Comparison of ENCODE assay signal across 1 cellular context in genomic region chr19:35509861-35510625, GRCh38.
TF ChIP-seq lines count a peak whose summit lies in the region.

No MANE protein-coding gene starts in this region.

TF ChIP-seq in H1, 55 proteins besides CTCF, POLR2A, EP300 and RAD21:
- TF ChIP-seq ATF2 (IDR thresholded peaks at IDR 0.05; ENCODE audit: low read length) (no peak), TAF7 (optimal IDR thresholded peaks at IDR 0.05; ENCODE audit: borderline replicate concordance, low read depth, low read length) (peak; percentile 82), CHD7 (IDR thresholded peaks at IDR 0.05; ENCODE audit: insufficient replicate concordance, low read length) (no peak), BACH1 (IDR thresholded peaks at IDR 0.05; ENCODE audit: low read length) (0 out of 2 replicates have a peak, but pooled peaks have one; percentile 24), YY1 (IDR thresholded peaks at IDR 0.05; ENCODE audit: low read depth, low read length) (peak; percentile 90), E2F6 (IDR thresholded peaks at IDR 0.05) (no peak), SAP30 (IDR thresholded peaks at IDR 0.05; ENCODE audit: insufficient read depth, insufficient replicate concordance, low read length) (no peak), TEAD4 (IDR thresholded peaks at IDR 0.05; ENCODE audit: low read depth, low read length) (peak; percentile 99), GABPA (IDR thresholded peaks at IDR 0.05; ENCODE audit: borderline replicate concordance, insufficient read depth, low read length) (no peak), NANOG (IDR thresholded peaks at IDR 0.05; ENCODE audit: insufficient read depth, low read depth, low read length, poor library complexity, severe bottlenecking) (no peak), POLR2AphosphoS5 (IDR thresholded peaks at IDR 0.05; ENCODE audit: low read depth, low read length) (peak; percentile 95), CREB1 (IDR thresholded peaks at IDR 0.05) (no peak; the same call in 1 of the 2 replicates), TCF12 (IDR thresholded peaks at IDR 0.05; ENCODE audit: low read depth, low read length) (0 out of 2 replicates have a peak, but pooled peaks have one; percentile 63), ZNF274 (IDR thresholded peaks at IDR 0.05; ENCODE audit: borderline replicate concordance, extremely low read depth, low read length) (no peak), CEBPB (IDR thresholded peaks at IDR 0.05; ENCODE audit: low read depth, low read length) (peak; percentile 69), MAFK (IDR thresholded peaks at IDR 0.05; ENCODE audit: low read depth, low read length) (no peak), RBBP5 (IDR thresholded peaks at IDR 0.05; ENCODE audit: borderline replicate concordance, low read depth, low read length) (no peak), SUZ12 (IDR thresholded peaks at IDR 0.05; ENCODE audit: low read length) (no peak), SRF (IDR thresholded peaks at IDR 0.05; ENCODE audit: low read depth, low read length) (0 out of 2 replicates have a peak, but pooled peaks have one; percentile 5), CHD2 (IDR thresholded peaks at IDR 0.05; ENCODE audit: low read length) (no peak; the same call in 1 of the 2 replicates), NRF1 (IDR thresholded peaks at IDR 0.05; ENCODE audit: low read depth, low read length) (no peak), FOSL1 (IDR thresholded peaks at IDR 0.05; ENCODE audit: insufficient read depth, low read depth, low read length) (no peak), TAF1 (IDR thresholded peaks at IDR 0.05; ENCODE audit: low read depth, low read length) (peak; percentile 88), SIN3A (conservative IDR thresholded peaks at IDR 0.05 in 1 of 2, IDR thresholded peaks at IDR 0.05 in 1 of 2; ENCODE audit: low read depth in 1 of 2, low read length in 2 of 2) (peak in 1 of 2 experiments; percentile 67; a peak in 1 of 4 replicates), ASH2L (IDR thresholded peaks at IDR 0.05; ENCODE audit: low read length) (peak; percentile 58), EGR1 (IDR thresholded peaks at IDR 0.05; ENCODE audit: borderline replicate concordance, low read depth, low read length) (peak; percentile 54; the same call in 1 of the 2 replicates), HDAC6 (IDR thresholded peaks at IDR 0.05; ENCODE audit: low read depth, low read length) (no peak), CHD1 (IDR thresholded peaks at IDR 0.05; ENCODE audit: low read depth, low read length) (no peak), KDM4A (IDR thresholded peaks at IDR 0.05; ENCODE audit: low read depth, low read length, severe bottlenecking) (peak; percentile 36), HDAC2 (IDR thresholded peaks at IDR 0.05; ENCODE audit: borderline replicate concordance in 1 of 2, low read depth in 2 of 2, low read length in 2 of 2) (0 out of 4 replicates have a peak, but pooled peaks have one; percentile 2 to 5), RFX5 (IDR thresholded peaks at IDR 0.05; ENCODE audit: borderline replicate concordance, low read depth, low read length) (no peak), JUN (IDR thresholded peaks at IDR 0.05; ENCODE audit: low read depth, low read length) (no peak), SP4 (IDR thresholded peaks at IDR 0.05; ENCODE audit: low read length) (peak; percentile 59; the same call in 1 of the 2 replicates), BCL11A (IDR thresholded peaks at IDR 0.05; ENCODE audit: low read depth in 2 of 2, low read length in 2 of 2) (no peak), RXRA (IDR thresholded peaks at IDR 0.05; ENCODE audit: insufficient read depth, low read depth, low read length) (no peak), KDM5A (IDR thresholded peaks at IDR 0.05; ENCODE audit: low read length) (no peak), CBX8 (IDR thresholded peaks at IDR 0.05; ENCODE audit: borderline replicate concordance, low read depth, low read length) (no peak), RNF2 (IDR thresholded peaks at IDR 0.05; ENCODE audit: borderline replicate concordance, low read depth, low read length, missing control alignments, poor library complexity, severe bottlenecking) (no peak), POU5F1 (IDR thresholded peaks at IDR 0.05; ENCODE audit: low read depth, low read length) (no peak), SIX5 (IDR thresholded peaks at IDR 0.05; ENCODE audit: low read depth, low read length) (no peak), CBX5 (IDR thresholded peaks at IDR 0.05; ENCODE audit: low read depth, low read length) (no peak), JUND (IDR thresholded peaks at IDR 0.05; ENCODE audit: low read length) (peak; percentile 12; the same call in 1 of the 2 replicates), MAX (IDR thresholded peaks at IDR 0.05) (peak; percentile 35; the same call in 1 of the 2 replicates), GTF2F1 (IDR thresholded peaks at IDR 0.05; ENCODE audit: borderline replicate concordance, low read depth, low read length) (0 out of 2 replicates have a peak, but pooled peaks have one; percentile 41), USF2 (IDR thresholded peaks at IDR 0.05; ENCODE audit: low read length) (no peak), SIRT6 (IDR thresholded peaks at IDR 0.05; ENCODE audit: low read length) (no peak), KDM1A (IDR thresholded peaks at IDR 0.05; ENCODE audit: borderline replicate concordance, low read length) (no peak), SP1 (IDR thresholded peaks at IDR 0.05; ENCODE audit: low read depth, low read length) (peak; percentile 66; the same call in 1 of the 2 replicates), SP2 (IDR thresholded peaks at IDR 0.05; ENCODE audit: low read length) (no peak), ATF3 (IDR thresholded peaks at IDR 0.05; ENCODE audit: insufficient read depth, low read depth, low read length) (no peak), EZH2 (IDR thresholded peaks at IDR 0.05; ENCODE audit: low read depth, low read length, severe bottlenecking) (no peak), TBP (IDR thresholded peaks at IDR 0.05; ENCODE audit: low read depth, low read length) (peak; percentile 89), CTBP2 (IDR thresholded peaks at IDR 0.05; ENCODE audit: borderline replicate concordance, insufficient read depth, insufficient read length, low read length) (no peak), PHF8 (conservative IDR thresholded peaks at IDR 0.05; ENCODE audit: low read depth, low read length) (peak; percentile 90), BRCA1 (IDR thresholded peaks at IDR 0.05; ENCODE audit: low read depth, low read length) (no peak; the same call in 1 of the 2 replicates)
TF ChIP-seq in H1: peak in this region for 21.
